In the genomic region with DNA sequence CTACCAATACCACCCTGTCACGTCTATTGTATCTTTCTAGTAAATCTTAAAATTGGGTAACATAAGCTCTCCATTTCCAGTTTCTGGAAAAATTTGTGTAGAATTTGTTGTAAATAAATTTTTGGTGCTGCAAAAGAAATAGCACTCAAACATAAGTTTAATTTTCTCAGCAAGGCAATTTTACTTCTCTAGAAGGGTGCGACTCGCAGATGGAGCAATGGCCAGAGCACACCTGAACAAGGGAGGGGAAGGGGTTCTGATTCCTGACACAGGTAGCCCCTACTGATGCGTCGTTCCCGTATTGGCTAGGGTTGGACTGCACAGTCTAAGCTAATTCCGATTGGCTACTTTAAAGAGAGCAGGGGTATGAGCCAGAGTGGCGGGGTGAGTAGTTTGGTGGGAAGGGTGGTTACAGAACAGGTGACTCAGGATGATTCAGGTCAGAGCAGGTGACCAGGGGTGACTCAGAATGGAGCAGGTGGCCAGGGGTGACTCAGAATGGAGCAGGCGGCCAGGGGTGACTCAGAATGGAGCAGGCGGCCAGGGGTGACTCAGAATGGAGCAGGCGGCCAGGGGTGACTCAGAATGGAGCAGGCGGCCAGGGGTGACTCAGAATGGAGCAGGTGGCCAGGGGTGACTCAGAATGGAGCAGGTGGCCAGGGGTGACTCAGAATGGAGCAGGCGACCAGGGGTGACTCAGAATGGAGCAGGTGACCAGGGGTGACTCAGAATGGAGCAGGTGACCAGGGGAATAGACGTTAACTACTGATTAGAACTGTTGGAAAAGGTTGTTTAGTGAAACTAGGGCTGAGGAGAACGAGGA, we compare ENCODE assay signal across 8 cellular contexts. TPM values are rescaled to one million over a fixed set of nuclear protein-coding genes. Genes with fewer than 3 reads are reported as not detected.
A peak's percentile ranks its signal among the peaks of the same experiment; 100 is the strongest.
DNase-seq lines count a peak whose midpoint lies in the region; ATAC-seq and TF ChIP-seq lines count a peak whose summit lies in the region.
"Not testable (repeated sequence)": the region's sequence is repeated elsewhere in the genome, so short reads cannot be mapped to it uniquely, and the experiment has no call there.

No MANE protein-coding gene starts in this region.

- H3K27ac Mint-ChIP-seq in HFFc6 = peak overlapping the region; percentile 70
- H3K27ac Mint-ChIP-seq in activated naive CD8-positive, alpha-beta T cell treated with anti-CD3 and anti-CD28 coated beads, Interleukin-2, amount 50 U/mL, for 24 hours = peak overlapping the region; percentile 92

- H3K27me3 Mint-ChIP-seq in HFFc6 (ENCODE audit: insufficient read depth) = peaks cover 32% of the 10 kb centered on the region
- not testable (repeated sequence) for H3K27me3 Mint-ChIP-seq in activated naive CD8-positive, alpha-beta T cell treated with anti-CD3 and anti-CD28 coated beads, Interleukin-2, amount 50 U/mL, for 24 hours

- DNase-seq in BE2C = peak; percentile 82
- DNase-seq in HFFc6 = peak; percentile 74
- peak; percentile 57 for DNase-seq in NCI-H69 (lab: John Stamatoyannopoulos, UW)
- peak; percentile 63 for DNase-seq in activated CD4-positive, CD25-positive, alpha-beta regulatory T cell treated with anti-CD3 and anti-CD28 coated beads, Interleukin-2, amount 50 U/mL, for 16 hours (ENCODE audit: low read depth, low spot score)
- peak; percentile 74 for DNase-seq in activated naive CD8-positive, alpha-beta T cell treated with anti-CD3 and anti-CD28 coated beads, Interleukin-2, amount 50 U/mL, for 24 hours
- DNase-seq in fibroblast of peridontal ligament (ENCODE audit: extremely low read depth) = peak; percentile 45
- peak; percentile 55 for DNase-seq in myocyte (ENCODE audit: low read depth)
- DNase-seq in stimulated activated CD4-positive, alpha-beta T cell treated with anti-CD3 and anti-CD28 coated beads, TNF-alpha, amount 100 ng/mL, for 24 hours (ENCODE audit: low read depth in 3 of 3) = peak; percentile 61 to 72 (median 70)

- not testable (repeated sequence) for H3K4me3 ChIP-seq in BE2C (ENCODE audit: low read depth, low read length)

- H3K27me3 ChIP-seq in BE2C = not testable (repeated sequence)

- H3K36me3 ChIP-seq in BE2C = not testable (repeated sequence)

- ATAC-seq in activated naive CD8-positive, alpha-beta T cell treated with anti-CD3 and anti-CD28 coated beads, Interleukin-2, amount 50 U/mL, for 24 hours = peak; percentile 33

- not testable (repeated sequence) for H3K4me1 ChIP-seq in BE2C

- H3K4me3 Mint-ChIP-seq in HFFc6 = peak overlapping the region; percentile 52
- H3K4me3 Mint-ChIP-seq in activated naive CD8-positive, alpha-beta T cell treated with anti-CD3 and anti-CD28 coated beads, Interleukin-2, amount 50 U/mL, for 24 hours = not testable (repeated sequence)

- TF ChIP-seq CTCF in BE2C (IDR thresholded peaks at IDR 0.05; ENCODE audit: low read depth, low read length); HFFc6 (IDR thresholded peaks at IDR 0.05): not testable (repeated sequence)

- not testable (repeated sequence) for H3K9me3 ChIP-seq in BE2C

- not testable (repeated sequence) for H3K4me1 Mint-ChIP-seq in HFFc6 (ENCODE audit: low read depth); activated naive CD8-positive, alpha-beta T cell treated with anti-CD3 and anti-CD28 coated beads, Interleukin-2, amount 50 U/mL, for 24 hours

- peaks cover 39% of the 10 kb centered on the region for H3K9me3 Mint-ChIP-seq in HFFc6
- H3K9me3 Mint-ChIP-seq in activated naive CD8-positive, alpha-beta T cell treated with anti-CD3 and anti-CD28 coated beads, Interleukin-2, amount 50 U/mL, for 24 hours = not testable (repeated sequence)

- not testable (repeated sequence) for H3K36me3 Mint-ChIP-seq in HFFc6 (ENCODE audit: low read depth); activated naive CD8-positive, alpha-beta T cell treated with anti-CD3 and anti-CD28 coated beads, Interleukin-2, amount 50 U/mL, for 24 hours (ENCODE audit: low read depth)

RNA-seq across cellular contexts. Expression of gene NID1, which starts 32.0 kb away (rescaled TPM):
- polyA plus RNA-seq in BE2C (2012; ENCODE audit: insufficient read depth, insufficient read length, low read depth) = not detected
- 100 to 1,000 TPM in 5 of 6 experiments, 10 to 100 TPM in 1; 97.5 to 124 (median 107) TPM for total RNA-seq in HFFc6 (2021; fragmentation: NEBNext Ultra II Directional; extraction: Animal tissue kit (Norgen Biotek cat#: 25700))
- total RNA-seq in myocyte = 7.8 and 8.7 TPM in 2 replicates
- 22.0 TPM for polyA plus RNA-seq in myocyte (2012)

RNA-seq across cellular contexts. Expression of gene GPR137B, which starts 45.5 kb away (rescaled TPM):
- not detected for polyA plus RNA-seq in BE2C (2012; ENCODE audit: insufficient read depth, insufficient read length, low read depth)
- 10 to 100 TPM in 5 of 6 experiments, 1 to 10 TPM in 1; 9.7 to 13.8 (median 11.9) TPM for total RNA-seq in HFFc6 (2021; fragmentation: NEBNext Ultra II Directional; extraction: Animal tissue kit (Norgen Biotek cat#: 25700))
- 4.1 and 5.8 TPM in 2 replicates for total RNA-seq in myocyte
- 14.4 TPM for polyA plus RNA-seq in myocyte (2012)

Comparison
In these comparisons a context has a peak if more than half of its experiments do, and no peak if none do; other contexts are left out.
1. RNA of gene NID1, which starts 32.0 kb away (total RNA-seq): 97.5 to 124 TPM in HFFc6; 7.8 to 8.7 TPM in myocyte; every median in the first group is over 10 times any median in the second.
2. Peak in every context shown above with its lines, with median percentiles within 50 percentile points of each other: DNase-seq.